Comparison of ENCODE assay signal across 19 cellular contexts in genomic region chr18:61823595-61823994, GRCh38.
DNase-seq lines count a peak whose midpoint lies in the region; ATAC-seq lines count a peak whose summit lies in the region.
"Had no signal": no experiment of that assay in that cellular context is flagged by ENCODE, and none has a peak within 500 bp of the region (broad histone marks: within the 10 kb centered on the region; RNA-seq: fewer than 3 reads in every experiment).

No MANE protein-coding gene starts in this region.

- no peak overlapping the region for H2BK15ac ChIP-seq in mesendoderm (replicated peaks; ENCODE audit: low read depth)

- no peak overlapping the region for H3K4ac ChIP-seq in mesendoderm (ENCODE audit: low read depth, low read length)

- H3K27ac ChIP-seq in mesendoderm (ENCODE audit: low read depth, low read length), result no peak overlapping the region
- H3K27ac ChIP-seq: 22Rv1, A549, C4-2B, HL-60 had no signal

- no peak overlapping the region for H3K23ac ChIP-seq in mesendoderm (ENCODE audit: low read length)

- no peaks in the 10 kb centered on the region for H3K27me3 ChIP-seq in mesendoderm (ENCODE audit: insufficient read depth, low read length, poor library complexity)

- peak; percentile 27 for DNase-seq in DMS53 (lab: John Stamatoyannopoulos, UW)
- DNase-seq in DMS53 treated with DMSO at 0.1 percent for 48 hours (lab: John Stamatoyannopoulos, UW; ENCODE audit: unreplicated experiment), result no peak
- DNase-seq in cerebellum (ENCODE audit: low spot score), result peak; percentile 33
- no peak for DNase-seq in mesendoderm
- DNase-seq in mucosa of gallbladder (ENCODE audit: low spot score), result no peak
- DNase-seq in kidney glomerular epithelial cell (lab: John Stamatoyannopoulos, UW), result no peak
- DNase-seq: AML-193; Caco-2; CD4-positive, alpha-beta T cell; DND-41; EL; H9; IMR-90 had no signal

- no peak overlapping the region for H2BK120ac ChIP-seq in mesendoderm (ENCODE audit: low read depth, low read length)

- no peak overlapping the region for H2AK5ac ChIP-seq in mesendoderm (ENCODE audit: low read length)

- peaks cover 10% of the 10 kb centered on the region for H3K4me1 ChIP-seq in mesendoderm (ENCODE audit: control insufficient read depth, low read depth, low read length)
- H3K4me1 ChIP-seq: A549, Caco-2 had no signal

- H3K4me2 ChIP-seq in mesendoderm (ENCODE audit: low read length), result no peak overlapping the region
- H3K4me2 ChIP-seq: A549 had no signal

- H3K56ac ChIP-seq in mesendoderm (ENCODE audit: low read length), result peak overlapping the region; percentile 28

- H4K5ac ChIP-seq in mesendoderm (ENCODE audit: low read length), result no peak overlapping the region

- no peak overlapping the region for H3K18ac ChIP-seq in mesendoderm (ENCODE audit: low read length)

- no peak for ATAC-seq in HG03025 (IDR thresholded peaks at IDR 0.05; ENCODE audit: low FRiP score, unreplicated experiment)
- ATAC-seq: A549, K562 had no signal

- H3K79me2 ChIP-seq in mesendoderm (ENCODE audit: control insufficient read depth, insufficient read depth, low read length), result no peaks in the 10 kb centered on the region

- no peak overlapping the region for H3K9ac ChIP-seq in mesendoderm (ENCODE audit: low read length)

- no peak overlapping the region for H3K4me3 ChIP-seq in mesendoderm (ENCODE audit: low read length)
- H3K4me3 ChIP-seq: A549, K562 had no signal

- H3K36me3 ChIP-seq in mesendoderm (ENCODE audit: control insufficient read depth, insufficient read depth, low read length), result no peaks in the 10 kb centered on the region

- WGBS in mesendoderm (ENCODE audit: extremely low coverage, insufficient coverage, low lambda C conversion rate), result no CpG with 5 or more reads among the region's 3 CpGs

- H3K79me1 ChIP-seq in mesendoderm (ENCODE audit: low read length), result no peaks in the 10 kb centered on the region

- H2BK5ac ChIP-seq in mesendoderm (ENCODE audit: low read length), result no peak overlapping the region

- H4K8ac ChIP-seq in mesendoderm (ENCODE audit: low read depth, low read length), result no peak overlapping the region

Comparison
In these comparisons a context has a peak if more than half of its experiments do, and no peak if none do; other contexts are left out.
1. DNase-seq: peak in DMS53 (single experiment) and cerebellum (single experiment); none in DMS53 treated with DMSO at 0.1 percent for 48 hours (single experiment), mesendoderm (single experiment), mucosa of gallbladder (single experiment) and kidney glomerular epithelial cell (single experiment).